ENCODE assay signal across 10 cellular contexts in the genomic region with DNA sequence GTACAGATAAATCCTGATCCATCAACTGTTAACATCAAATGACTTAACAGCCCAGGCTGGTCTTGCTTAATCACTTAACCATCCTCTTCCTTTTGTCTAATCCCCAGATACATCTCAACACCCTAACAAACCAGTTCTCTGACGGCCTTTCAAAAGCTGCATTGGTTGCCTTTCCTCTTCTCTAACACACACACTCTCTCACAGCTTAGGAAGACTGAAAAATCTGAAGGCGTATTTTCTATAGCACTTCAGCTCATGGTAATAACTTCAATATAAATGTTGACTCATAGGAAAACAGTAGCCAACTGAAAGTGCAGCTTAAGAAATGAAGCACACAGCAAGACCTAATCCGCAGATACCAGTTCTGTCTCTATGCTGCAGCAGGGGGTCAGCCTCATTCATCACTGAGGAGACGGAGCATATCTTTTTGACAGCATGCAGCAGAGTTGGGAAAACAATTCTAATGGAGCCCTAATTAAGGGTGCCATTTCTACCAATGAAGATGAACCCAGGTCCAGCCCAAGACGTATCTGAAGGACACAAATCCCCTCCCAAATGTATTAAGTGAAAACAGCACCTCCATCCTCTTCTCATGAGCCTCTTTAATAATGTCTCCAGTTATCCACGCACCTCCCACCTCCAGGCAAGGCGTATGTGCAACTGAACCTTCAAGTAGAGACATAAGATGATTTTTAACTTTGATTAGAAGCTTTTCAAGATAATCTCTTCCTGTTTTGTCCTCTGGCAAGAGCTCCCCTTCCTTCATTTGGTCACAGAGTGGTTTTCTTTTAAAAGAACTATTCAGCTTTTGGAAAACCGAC.
A peak's percentile ranks its signal among the peaks of the same experiment; 100 is the strongest.
DNase-seq lines count a peak whose midpoint lies in the region; ATAC-seq, FAIRE-seq and TF ChIP-seq lines count a peak whose summit lies in the region.
"Had no signal": no experiment of that assay in that cellular context is flagged by ENCODE, and none has a peak within 500 bp of the region (broad histone marks: within the 10 kb centered on the region; RNA-seq: fewer than 3 reads in every experiment).

No MANE protein-coding gene starts in this region.

- no TSS peak for BruUV-seq in PC-9 (replicated peaks; lab: Mats Ljungman, UMichigan)

- ATAC-seq in GM19025 (IDR thresholded peaks at IDR 0.05; ENCODE audit: low read depth, unreplicated experiment) (peak; percentile 18), HG02678 (IDR thresholded peaks at IDR 0.05; ENCODE audit: unreplicated experiment) (peak; percentile 20), HG02970 (IDR thresholded peaks at IDR 0.05; ENCODE audit: low FRiP score, unreplicated experiment) (no peak), HG02840 (IDR thresholded peaks at IDR 0.05; ENCODE audit: low FRiP score, unreplicated experiment) (no peak)

- H3K9me2 ChIP-seq in PC-9 (ENCODE audit: insufficient read depth), result no peaks in the 10 kb centered on the region

- no peaks in the 10 kb centered on the region for H3K36me3 ChIP-seq in PC-9 (ENCODE audit: low read depth)

- no peak for FAIRE-seq in GM12892 (lab: Jason Lieb, UNC)

- no peaks in the 10 kb centered on the region for H4K20me1 ChIP-seq in PC-9 (ENCODE audit: insufficient read depth)

- TF ChIP-seq POLR2A in GM12892 (IDR thresholded peaks at IDR 0.05; ENCODE audit: low read depth, low read length), result no peak

- H3K79me2 ChIP-seq in PC-9 (ENCODE audit: low read depth), result no peaks in the 10 kb centered on the region

- DNase-seq in PC-9 (no peak), inferior parietal cortex (ENCODE audit: extremely low spot score) (peak; percentile 20), GM12892 (ENCODE audit: insufficient read length) (no peak), HuH-7 (ENCODE audit: low spot score) (no peak)
- DNase-seq: NCI-H2107, posterior cingulate gyrus had no signal

- H3K4me3 ChIP-seq in PC-9, result 0 out of 2 replicates have a peak overlapping the region, but pooled peaks have one; percentile 5

- H2AFZ ChIP-seq in PC-9, result 0 out of 2 replicates have a peak overlapping the region, but pooled peaks have one; percentile 6

- CTCF ChIA-PET in PC-9 (lab: Charles Lee), result no interaction called here

- intact Hi-C loops in PC-9 (cut with micrococcal nuclease; ENCODE audit: unreplicated experiment), result no loop called here

- H3K27ac ChIP-seq in PC-9, result no peak overlapping the region

- POLR2A ChIA-PET in PC-9 (lab: Charles Lee; ENCODE audit: unreplicated experiment), result no interaction called here

- TF ChIP-seq CTCF in PC-9 (conservative IDR thresholded peaks at IDR 0.05), result no peak

- H3K4me1 ChIP-seq in PC-9 (replicated peaks; ENCODE audit: insufficient read depth), result 0 out of 2 replicates have a peak, but pooled peaks cover 5% of the 10 kb centered on the region

- no peaks in the 10 kb centered on the region for H3K9me3 ChIP-seq in PC-9 (ENCODE audit: insufficient read depth, low read depth)

- peak overlapping the region; percentile 46 for H3K4me2 ChIP-seq in PC-9

- H3F3A ChIP-seq in PC-9 (ENCODE audit: insufficient read depth, low read depth), result no peaks in the 10 kb centered on the region

- H3K27me3 ChIP-seq in PC-9 (ENCODE audit: insufficient read depth, low read depth), result peaks cover 19% of the 10 kb centered on the region; the same call in 1 of the 2 replicates

Comparison
In these comparisons a context has a peak if more than half of its experiments do, and no peak if none do; other contexts are left out.
1. ATAC-seq: peak in GM19025 (single experiment) and HG02678 (single experiment); none in HG02970 (single experiment) and HG02840 (single experiment).